Comparison of ENCODE assay signal across 30 cellular contexts in genomic region chr2:105428387-105429018, GRCh38. TPM values are rescaled to one million over a fixed set of nuclear protein-coding genes. Genes with fewer than 3 reads are reported as not detected.
A peak's percentile ranks its signal among the peaks of the same experiment; 100 is the strongest.
DNase-seq lines count a peak whose midpoint lies in the region; ATAC-seq, FAIRE-seq and TF ChIP-seq lines count a peak whose summit lies in the region.
"Had no signal": no experiment of that assay in that cellular context is flagged by ENCODE, and none has a peak within 500 bp of the region (broad histone marks: within the 10 kb centered on the region; RNA-seq: fewer than 3 reads in every experiment).

No MANE protein-coding gene starts in this region.

- H3K4me3 ChIP-seq in mammary epithelial cell (replicated peaks in 1 of 3; ENCODE audit: insufficient read depth in 1 of 3, low read depth in 2 of 3, low read length in 3 of 3) (no peak overlapping the region), breast epithelium (no peak overlapping the region), urinary bladder (ENCODE audit: low read depth, low read length) (no peak overlapping the region), pancreas (no peak overlapping the region)
- H3K4me3 ChIP-seq: K562, lung, testis had no signal

- in situ Hi-C loops in mammary epithelial cell (cut with MboI; ENCODE audit: low sequenced_read_pairs in 2 of 2): no loop called here

- no peak for TF ChIP-seq POLR2A in breast epithelium (IDR thresholded peaks at IDR 0.05)

- peak overlapping the region; percentile 80 for H3K27ac Mint-ChIP-seq in mesothelial cell of epicardium
- H3K27ac Mint-ChIP-seq: activated CD4-positive, alpha-beta memory T cell treated with anti-CD3 and anti-CD28 coated beads, Interleukin-2, amount 10 ng/mL, durations not matched to agents 7 days and 5 days; activated naive CD4-positive, alpha-beta T cell treated with anti-CD3 and anti-CD28 coated beads, Interleukin-2, amount 50 U/mL, for 24 hours; progenitor cell of endocrine pancreas; T-helper 1 cell treated with Interleukin-12 subunit alpha and Interleukin-12 subunit beta and Interleukin-4 antibody, amounts not matched to agents 30 μg/mL and 1 μg/mL, for 36 hours had no signal

- no peaks in the 10 kb centered on the region for H3K79me2 ChIP-seq in mammary epithelial cell (ENCODE audit: insufficient read depth, low read length)

- no peak overlapping the region for H3K27ac ChIP-seq in mammary epithelial cell (ENCODE audit: insufficient read depth, low read depth, low read length)
- H3K27ac ChIP-seq in breast epithelium: peak overlapping the region in 1 of 2 donors; percentile 55
- H3K27ac ChIP-seq in urinary bladder (ENCODE audit: low read depth): peak overlapping the region; percentile 53
- no peak overlapping the region for H3K27ac ChIP-seq in pancreas
- H3K27ac ChIP-seq: RWPE1 had no signal

- peaks cover 58% of the 10 kb centered on the region for H3K4me1 Mint-ChIP-seq in mesothelial cell of epicardium

- DNase-seq in mammary epithelial cell (peak; percentile 21), breast epithelium (ENCODE audit: low spot score in 2 of 2) (no peak), mesothelial cell of epicardium (ENCODE audit: low spot score in 2 of 2, unreplicated experiment in 2 of 2) (no peak), HCEC 1CT (no peak), NCI-H2081 treated with DMSO at 0.1 percent for 48 hours (lab: John Stamatoyannopoulos, UW) (no peak), pancreas (no peak)
- DNase-seq: activated CD4-positive, alpha-beta memory T cell treated with anti-CD3 and anti-CD28 coated beads, Interleukin-2, amount 10 ng/mL, durations not matched to agents 7 days and 5 days; activated CD8-positive, alpha-beta memory T cell treated with anti-CD3 and anti-CD28 coated beads, Interleukin-2, amount 50 U/mL, for 48 hours; CD4-positive, CD25-positive, alpha-beta regulatory T cell; NCI-H1105 treated with DMSO at 0.1 percent for 48 hours; NCI-H2029; NCI-H345; SK-N-SH; stimulated activated CD4-positive, alpha-beta T cell treated with anti-CD3 and anti-CD28 coated beads, Interleukin-15, amount 100 ng/mL, for 24 hours; stimulated activated naive CD4-positive, alpha-beta T cell; testis had no signal

- no peak overlapping the region for H3K4me3 Mint-ChIP-seq in mesothelial cell of epicardium
- H3K4me3 Mint-ChIP-seq: activated CD4-positive, alpha-beta memory T cell treated with anti-CD3 and anti-CD28 coated beads, Interleukin-2, amount 10 ng/mL, durations not matched to agents 7 days and 5 days; activated naive CD4-positive, alpha-beta T cell treated with anti-CD3 and anti-CD28 coated beads, Interleukin-2, amount 50 U/mL, for 24 hours; CD4-positive, CD25-positive, alpha-beta regulatory T cell; T-helper 1 cell treated with Interleukin-12 subunit alpha and Interleukin-12 subunit beta and Interleukin-4 antibody, amounts not matched to agents 30 μg/mL and 1 μg/mL, for 36 hours had no signal

- 71% methylated on average over 10 of the region's 12 CpGs for WGBS in mammary epithelial cell (ENCODE audit: low coverage, missing lambda C conversion rate)
- 92% methylated on average over 12 of the region's 12 CpGs for WGBS in urinary bladder
- WGBS in pancreas, 2 donors: 69 to 75% methylated on average over 12 of the region's 12 CpGs

- no peak for FAIRE-seq in pancreas (lab: Jason Lieb, UNC)
- FAIRE-seq: A204.1, astrocyte, D721Med, GM12891, K562, TTC549 had no signal

- intact Hi-C loops in mammary epithelial cell (cut with micrococcal nuclease): no loop called here
- intact Hi-C loops in breast epithelium (cut with DNase I; ENCODE audit: low total_unique reads): no loop called here
- intact Hi-C loops in pancreas (cut with DNase I): no loop called here

- peaks cover 10% of the 10 kb centered on the region for H3K4me1 ChIP-seq in mammary epithelial cell (ENCODE audit: insufficient read depth, low read length)
- H3K4me1 ChIP-seq in breast epithelium: peaks cover 0 to 7% of the 10 kb centered on the region in 2 donors
- no peaks in the 10 kb centered on the region for H3K4me1 ChIP-seq in urinary bladder (ENCODE audit: insufficient read depth)
- H3K4me1 ChIP-seq in pancreas: no peaks in the 10 kb centered on the region

- dilution Hi-C loops in mammary epithelial cell (cut with HindIII; ENCODE audit: low sequenced_read_pairs): loop anchor here (5.0 kb wide), 1 partner anchor 49 kb away; no protein-coding TSS in a partner anchor

- H3K27me3 Mint-ChIP-seq in mesothelial cell of epicardium (ENCODE audit: low read depth): no peaks in the 10 kb centered on the region
- H3K27me3 Mint-ChIP-seq: activated naive CD4-positive, alpha-beta T cell treated with anti-CD3 and anti-CD28 coated beads, Interleukin-2, amount 50 U/mL, for 24 hours; progenitor cell of endocrine pancreas had no signal

- H3K9me3 ChIP-seq in mammary epithelial cell (replicated peaks; ENCODE audit: insufficient read depth, low read length): no peaks in the 10 kb centered on the region
- no peaks in the 10 kb centered on the region for H3K9me3 ChIP-seq in breast epithelium
- no peaks in the 10 kb centered on the region for H3K9me3 ChIP-seq in pancreas
- H3K9me3 ChIP-seq: SK-N-SH, testis had no signal

- H3K4me2 ChIP-seq in mammary epithelial cell (ENCODE audit: insufficient read depth, low read depth, low read length): peak overlapping the region; percentile 17
- H3K4me2 ChIP-seq: SK-N-SH had no signal

- TF ChIP-seq CTCF in mammary epithelial cell (conservative IDR thresholded peaks at IDR 0.05 in 1 of 2, IDR thresholded peaks at IDR 0.05 in 1 of 2; ENCODE audit: extremely low read depth in 1 of 2, insufficient read depth in 1 of 2, low read depth in 1 of 2, low read length in 2 of 2): no peak
- TF ChIP-seq CTCF in breast epithelium (IDR thresholded peaks at IDR 0.05): no peak
- TF ChIP-seq CTCF in mesothelial cell of epicardium (IDR thresholded peaks at IDR 0.05; ENCODE audit: unreplicated experiment): no peak
- TF ChIP-seq CTCF in pancreas (IDR thresholded peaks at IDR 0.05): no peak

- CTCF ChIA-PET in mammary epithelial cell (lab: Charles Lee; ENCODE audit: low non-redundant PET): no interaction called here

- no peaks in the 10 kb centered on the region for H3K36me3 ChIP-seq in mammary epithelial cell (ENCODE audit: insufficient read depth, low read length)
- H3K36me3 ChIP-seq in breast epithelium: no peaks in the 10 kb centered on the region
- no peaks in the 10 kb centered on the region for H3K36me3 ChIP-seq in urinary bladder (ENCODE audit: insufficient read depth)
- no peaks in the 10 kb centered on the region for H3K36me3 ChIP-seq in pancreas

- peak overlapping the region; percentile 87 for H2AFZ ChIP-seq in mammary epithelial cell (ENCODE audit: low read depth, low read length)

- no peak overlapping the region for H3K9ac ChIP-seq in mammary epithelial cell (ENCODE audit: insufficient read depth, low read length)
- H3K9ac ChIP-seq: SK-N-SH had no signal

- no TSS peak for BruUV-seq in mammary epithelial cell (replicated peaks; lab: Mats Ljungman, UMichigan)

- no peaks in the 10 kb centered on the region for H4K20me1 ChIP-seq in mammary epithelial cell (ENCODE audit: insufficient read depth, low read length)

- H3K36me3 Mint-ChIP-seq in mesothelial cell of epicardium: no peaks in the 10 kb centered on the region
- H3K36me3 Mint-ChIP-seq: activated naive CD4-positive, alpha-beta T cell treated with anti-CD3 and anti-CD28 coated beads, Interleukin-2, amount 50 U/mL, for 24 hours; CD4-positive, CD25-positive, alpha-beta regulatory T cell had no signal

- H3K27me3 ChIP-seq in mammary epithelial cell (ENCODE audit: insufficient read depth, low read length) (no peaks in the 10 kb centered on the region), breast epithelium (no peaks in the 10 kb centered on the region), pancreas (no peaks in the 10 kb centered on the region)
- H3K27me3 ChIP-seq: testis had no signal

- peaks cover 5% of the 10 kb centered on the region for H3K9me3 Mint-ChIP-seq in mesothelial cell of epicardium
- H3K9me3 Mint-ChIP-seq: activated CD4-positive, alpha-beta memory T cell treated with anti-CD3 and anti-CD28 coated beads, Interleukin-2, amount 10 ng/mL, durations not matched to agents 7 days and 5 days; activated naive CD4-positive, alpha-beta T cell treated with anti-CD3 and anti-CD28 coated beads, Interleukin-2, amount 50 U/mL, for 24 hours; T-helper 1 cell treated with Interleukin-12 subunit alpha and Interleukin-12 subunit beta and Interleukin-4 antibody, amounts not matched to agents 30 μg/mL and 1 μg/mL, for 36 hours had no signal

- peak; percentile 73 for ATAC-seq in esophagus mucosa
- no peak for ATAC-seq in pancreas
- ATAC-seq: activated CD4-positive, CD25-positive, alpha-beta regulatory T cell treated with anti-CD3 and anti-CD28 coated beads, Interleukin-2, amount 50 U/mL, for 24 hours; K562 had no signal

RNA-seq across cellular contexts. Expression of gene FHL2, which starts 29.7 kb away (rescaled TPM):
- total RNA-seq in mammary epithelial cell (100 to 1,000 TPM; 158 to 363 TPM), breast epithelium (100 to 1,000 TPM in 1 of 3 donors, 10 to 100 TPM in 2; 20.0 to 128 (median 98.2) TPM), esophagus mucosa (39.0 TPM), mesothelial cell of epicardium (32.3 to 37.9 TPM (median 36.4 TPM) in 3 replicates), urinary bladder (48.4 TPM), pancreas (1 to 10 TPM; 1.4 to 5.2 (median 3.1) TPM)
- polyA plus RNA-seq in mammary epithelial cell (280 TPM), urinary bladder (95.1 TPM), pancreas (1 to 10 TPM; 5.0 to 9.1 TPM)
- 170 TPM for polyA minus RNA-seq in mammary epithelial cell
